1 cellular context compared by ENCODE assay signal in the genomic region with DNA sequence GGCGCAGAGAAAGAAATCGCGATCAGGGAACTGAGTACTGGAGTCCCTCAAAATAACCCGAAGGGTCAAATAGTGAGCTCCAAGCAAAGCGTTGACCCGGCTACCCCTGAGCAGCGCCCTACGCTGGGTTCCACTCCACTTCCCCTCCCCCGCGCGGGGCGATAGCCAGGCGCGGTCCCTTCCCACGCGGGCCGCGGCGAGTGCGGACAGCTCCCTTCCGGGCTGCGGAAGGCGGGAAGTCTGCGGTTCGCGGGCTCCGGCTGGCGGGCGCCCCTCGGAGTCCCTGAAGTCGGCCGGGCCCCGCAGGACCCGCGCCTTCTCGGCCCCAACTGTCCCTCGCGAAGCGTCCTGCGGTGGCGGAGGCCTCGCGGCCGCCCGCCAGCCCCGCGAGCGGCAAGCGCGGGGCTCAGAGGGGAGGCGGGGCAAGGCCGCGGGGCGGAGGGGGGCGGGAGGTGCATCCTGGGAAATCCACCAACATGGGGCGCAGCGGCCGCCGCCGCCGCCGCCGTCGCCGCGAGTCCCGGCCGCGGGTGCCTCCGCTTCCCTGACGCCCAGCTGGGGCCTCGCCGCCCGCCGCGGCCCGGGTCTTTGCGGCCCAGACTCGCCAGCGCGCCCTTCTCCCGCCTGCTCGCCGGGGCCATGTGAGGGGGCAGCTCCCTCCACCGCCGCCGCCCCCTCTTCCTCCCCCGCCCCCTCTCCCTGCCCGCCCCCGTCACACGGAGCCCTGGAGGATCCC.
TF ChIP-seq lines count a peak whose summit lies in the region.

Gene QSER1, plus strand, starts transcription at position 457 of the 736 bp plus-strand sequence. CDS start 315 bp downstream, outside the sequence.

TF ChIP-seq in HepG2, 621 proteins besides CTCF, POLR2A, EP300 and RAD21 (continued from another document and continues in another):
- TF ChIP-seq GATA4 (IDR thresholded peaks at IDR 0.05; ENCODE audit: borderline replicate concordance, low read depth) (no peak), ZBTB33 (CRISPR knock-in tag; IDR thresholded peaks at IDR 0.05) (no peak), KDM5B (CRISPR knock-in tag; IDR thresholded peaks at IDR 0.05; ENCODE audit: borderline replicate concordance) (peak; percentile 69), ZNF501 (CRISPR knock-in tag; IDR thresholded peaks at IDR 0.05) (0 out of 2 replicates have a peak, but pooled peaks have one; percentile 22), HDAC6 (IDR thresholded peaks at IDR 0.05; ENCODE audit: low read depth, low read length) (no peak), RBFOX2 (IDR thresholded peaks at IDR 0.05; ENCODE audit: low read depth, low read length) (peak; percentile 81), ZBTB40 (IDR thresholded peaks at IDR 0.05) (no peak), ZBTB40 (CRISPR knock-in tag; IDR thresholded peaks at IDR 0.05) (no peak), ZNF7 (CRISPR knock-in tag; IDR thresholded peaks at IDR 0.05) (no peak), ZBTB38 (CRISPR knock-in tag; IDR thresholded peaks at IDR 0.05) (peak; percentile 63; the same call in 1 of the 2 replicates), ARNT (IDR thresholded peaks at IDR 0.05) (no peak), LRRFIP1 (CRISPR knock-in tag; conservative IDR thresholded peaks at IDR 0.05) (no peak), BCL3 (CRISPR knock-in tag; IDR thresholded peaks at IDR 0.05) (peak; percentile 43; the same call in 1 of the 2 replicates), ZNF770 (CRISPR knock-in tag; IDR thresholded peaks at IDR 0.05) (no peak), ZFYVE20 (CRISPR knock-in tag; IDR thresholded peaks at IDR 0.05; ENCODE audit: borderline replicate concordance, low read depth) (no peak), NR2F6 (IDR thresholded peaks at IDR 0.05) (no peak), NR2F6 (CRISPR knock-in tag; IDR thresholded peaks at IDR 0.05) (no peak), ZNF275 (CRISPR knock-in tag; IDR thresholded peaks at IDR 0.05; ENCODE audit: borderline replicate concordance) (no peak), HIC2 (CRISPR knock-in tag; IDR thresholded peaks at IDR 0.05; ENCODE audit: low read depth) (no peak), ZNF614 (CRISPR knock-in tag; IDR thresholded peaks at IDR 0.05; ENCODE audit: borderline replicate concordance) (no peak), PHF21A (CRISPR knock-in tag; IDR thresholded peaks at IDR 0.05) (no peak), DNMT3B (CRISPR knock-in tag; conservative IDR thresholded peaks at IDR 0.05) (no peak; the same call in 1 of the 2 replicates), ZNF784 (CRISPR knock-in tag; IDR thresholded peaks at IDR 0.05; ENCODE audit: borderline replicate concordance) (peak; percentile 67; the same call in 1 of the 2 replicates), ZBTB2 (CRISPR knock-in tag; IDR thresholded peaks at IDR 0.05; ENCODE audit: low read depth) (peak; percentile 76), CEBPB (IDR thresholded peaks at IDR 0.05; ENCODE audit: borderline replicate concordance, low read depth, low read length) (no peak), IKZF4 (CRISPR knock-in tag; IDR thresholded peaks at IDR 0.05; ENCODE audit: borderline replicate concordance, low read depth, not compliant biosample characterization) (peak; percentile 32), ZNF746 (CRISPR knock-in tag; IDR thresholded peaks at IDR 0.05) (peak; percentile 23; the same call in 1 of the 2 replicates), ZNF567 (CRISPR knock-in tag; IDR thresholded peaks at IDR 0.05; ENCODE audit: borderline replicate concordance) (no peak)
